In the genomic region with DNA sequence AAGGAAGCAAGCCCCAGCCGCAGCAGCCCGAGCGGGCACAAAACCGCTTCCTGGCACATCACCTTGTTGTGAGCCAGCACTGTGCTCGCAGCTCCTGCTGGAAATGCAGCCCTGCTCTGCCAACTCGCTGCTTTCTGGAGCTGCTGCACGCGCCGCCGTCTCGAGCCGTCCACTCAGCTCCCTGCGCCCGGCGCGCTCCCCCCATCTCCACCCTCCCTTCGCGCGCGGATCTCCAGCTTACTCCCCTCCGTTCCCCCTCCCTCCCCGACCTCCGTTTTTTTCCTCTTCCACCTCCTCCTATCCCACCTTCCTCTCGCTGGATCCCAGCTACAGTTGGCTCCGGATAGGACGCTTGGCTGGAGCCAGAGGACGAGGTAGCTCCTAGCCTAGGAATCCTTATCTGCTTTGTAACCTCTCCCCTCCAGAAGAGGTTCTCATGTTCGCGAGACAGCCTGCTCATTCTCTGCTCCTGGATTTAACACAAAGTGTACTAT, we compare ENCODE assay signal across 8 cellular contexts. TPM values are rescaled to one million over a fixed set of nuclear protein-coding genes. Genes with fewer than 3 reads are reported as not detected.
DNase-seq lines count a peak whose midpoint lies in the region; ATAC-seq and TF ChIP-seq lines count a peak whose summit lies in the region.

A gene (minus strand): TSS at position 107 of the 494 bp plus-strand sequence.

- H3K9me3 ChIP-seq in HUES64 (ENCODE audit: insufficient read depth, low read depth, low read length) (no peaks in the 10 kb centered on the region), neural progenitor cell (ENCODE audit: low read depth) (no peaks in the 10 kb centered on the region)

- CTCF ChIA-PET in WTC11 (lab: Charles Lee), result interaction anchor here (1.2 kb wide), 1 partner anchor 57 kb away, joined by 4 read pairs; no protein-coding TSS in a partner anchor

- no peaks in the 10 kb centered on the region for H4K20me1 ChIP-seq in neural progenitor cell (ENCODE audit: low read depth)

- H3K27me3 Mint-ChIP-seq in WTC11 (ENCODE audit: low read depth), result peaks cover 44% of the 10 kb centered on the region
- H3K27me3 Mint-ChIP-seq in glutamatergic neuron (ENCODE audit: unreplicated experiment), result peaks cover 6% of the 10 kb centered on the region
- peaks cover 18% of the 10 kb centered on the region for H3K27me3 Mint-ChIP-seq in neural progenitor cell (ENCODE audit: insufficient read depth, low read depth)

- peak; percentile 42 for DNase-seq in activated CD8-positive, alpha-beta memory T cell treated with anti-CD3 and anti-CD28 coated beads, Interleukin-2, amount 50 U/mL, for 48 hours
- no peak for DNase-seq in activated CD8-positive, alpha-beta memory T cell treated with anti-CD3 and anti-CD28 coated beads for 24 hours
- DNase-seq in WTC11 (ENCODE audit: low spot score), result peak; percentile 57
- peak; percentile 76 for DNase-seq in glutamatergic neuron
- peak; percentile 75 for DNase-seq in neural progenitor cell (ENCODE audit: low spot score)
- no peak for DNase-seq in NCI-H2171 treated with DMSO at 0.1 percent for 48 hours (lab: John Stamatoyannopoulos, UW)

- POLR2A ChIA-PET in WTC11 (lab: Charles Lee), result no interaction called here

- H3K9ac ChIP-seq in HUES64 (ENCODE audit: low read depth, low read length) (no peak within 1 kb of the TSS; the same call in 1 of the 2 replicates), neural progenitor cell (no peak within 1 kb of the TSS)

- no peak within 1 kb of the TSS for H3K27ac ChIP-seq in HUES64 (ENCODE audit: low read depth, low read length)
- no peak within 1 kb of the TSS for H3K27ac ChIP-seq in neural progenitor cell

- H3F3A ChIP-seq in neural progenitor cell (ENCODE audit: low read depth), result no peaks in the 10 kb centered on the region

- H3K79me2 ChIP-seq in neural progenitor cell (ENCODE audit: low read depth), result no peaks in the 10 kb centered on the region

- TF ChIP-seq CTCF in WTC11 (IDR thresholded peaks at IDR 0.05), result no peak
- TF ChIP-seq CTCF in glutamatergic neuron (IDR thresholded peaks at IDR 0.05; ENCODE audit: partially characterized antibody, unreplicated experiment), result no peak
- no peak for TF ChIP-seq CTCF in neural progenitor cell (IDR thresholded peaks at IDR 0.05)

- no peaks in the 10 kb centered on the region for H3K36me3 Mint-ChIP-seq in WTC11
- H3K36me3 Mint-ChIP-seq in glutamatergic neuron (ENCODE audit: unreplicated experiment), result no peaks in the 10 kb centered on the region
- H3K36me3 Mint-ChIP-seq in neural progenitor cell, result no peaks in the 10 kb centered on the region

- under 1% methylated on average over 29 of the region's 29 CpGs for WGBS in HUES64

- H3K27ac Mint-ChIP-seq in WTC11, result no peak within 1 kb of the TSS
- peak within 1 kb of the TSS; percentile 94 for H3K27ac Mint-ChIP-seq in glutamatergic neuron (ENCODE audit: unreplicated experiment)
- no peak within 1 kb of the TSS for H3K27ac Mint-ChIP-seq in neural progenitor cell

- H3K9me3 Mint-ChIP-seq in WTC11 (no peaks in the 10 kb centered on the region), glutamatergic neuron (ENCODE audit: unreplicated experiment) (peaks cover 10% of the 10 kb centered on the region), neural progenitor cell (no peaks in the 10 kb centered on the region)

- H3K4me2 ChIP-seq in neural progenitor cell, result peak within 1 kb of the TSS; percentile 87

- H2AFZ ChIP-seq in neural progenitor cell (replicated peaks), result peak within 1 kb of the TSS; percentile 91

- no peaks in the 10 kb centered on the region for H3K36me3 ChIP-seq in HUES64 (ENCODE audit: insufficient read depth, low read length)
- H3K36me3 ChIP-seq in neural progenitor cell, result no peaks in the 10 kb centered on the region

- H3K27me3 ChIP-seq in HUES64 (ENCODE audit: insufficient read depth, low read length) (peaks cover 57% of the 10 kb centered on the region), neural progenitor cell (peaks cover 66% of the 10 kb centered on the region)

- peak within 1 kb of the TSS; percentile 95 for H3K4me3 Mint-ChIP-seq in WTC11
- H3K4me3 Mint-ChIP-seq in glutamatergic neuron (ENCODE audit: unreplicated experiment), result peak within 1 kb of the TSS; percentile 98
- peak within 1 kb of the TSS; percentile 99 for H3K4me3 Mint-ChIP-seq in neural progenitor cell

- H3K4me3 ChIP-seq in HUES64 (ENCODE audit: low read length) (peak within 1 kb of the TSS; percentile 63), neural progenitor cell (peak within 1 kb of the TSS; percentile 69)

- H3K4me1 ChIP-seq in HUES64 (ENCODE audit: insufficient read depth, low read length) (peaks cover 9% of the 10 kb centered on the region), neural progenitor cell (no peaks in the 10 kb centered on the region)

- H3K4me1 Mint-ChIP-seq in WTC11 (peaks cover 12% of the 10 kb centered on the region; the same call in 1 of the 2 replicates), glutamatergic neuron (ENCODE audit: low read depth, unreplicated experiment) (peaks cover 1% of the 10 kb centered on the region), neural progenitor cell (peaks cover 16% of the 10 kb centered on the region)

- peak; percentile 84 for ATAC-seq in WTC11
- no peak for ATAC-seq in HG03571 (IDR thresholded peaks at IDR 0.05; ENCODE audit: unreplicated experiment)

TF ChIP-seq in WTC11, 78 proteins besides CTCF, POLR2A, EP300 and RAD21 (continues in another document):
- TF ChIP-seq FOXK1 (CRISPR knock-in tag; IDR thresholded peaks at IDR 0.05) (peak; percentile 37; the same call in 1 of the 2 replicates), FOXP1 (CRISPR knock-in tag; IDR thresholded peaks at IDR 0.05; ENCODE audit: borderline replicate concordance) (peak; percentile 7; the same call in 1 of the 2 replicates), ZBTB21 (CRISPR knock-in tag; IDR thresholded peaks at IDR 0.05; ENCODE audit: borderline replicate concordance) (no peak), IRF2 (CRISPR knock-in tag; IDR thresholded peaks at IDR 0.05; ENCODE audit: borderline replicate concordance, low read depth) (no peak), NFATC4 (CRISPR knock-in tag; IDR thresholded peaks at IDR 0.05) (no peak), ZNF671 (CRISPR knock-in tag; IDR thresholded peaks at IDR 0.05) (no peak)
- TF ChIP-seq, protein P1, sequence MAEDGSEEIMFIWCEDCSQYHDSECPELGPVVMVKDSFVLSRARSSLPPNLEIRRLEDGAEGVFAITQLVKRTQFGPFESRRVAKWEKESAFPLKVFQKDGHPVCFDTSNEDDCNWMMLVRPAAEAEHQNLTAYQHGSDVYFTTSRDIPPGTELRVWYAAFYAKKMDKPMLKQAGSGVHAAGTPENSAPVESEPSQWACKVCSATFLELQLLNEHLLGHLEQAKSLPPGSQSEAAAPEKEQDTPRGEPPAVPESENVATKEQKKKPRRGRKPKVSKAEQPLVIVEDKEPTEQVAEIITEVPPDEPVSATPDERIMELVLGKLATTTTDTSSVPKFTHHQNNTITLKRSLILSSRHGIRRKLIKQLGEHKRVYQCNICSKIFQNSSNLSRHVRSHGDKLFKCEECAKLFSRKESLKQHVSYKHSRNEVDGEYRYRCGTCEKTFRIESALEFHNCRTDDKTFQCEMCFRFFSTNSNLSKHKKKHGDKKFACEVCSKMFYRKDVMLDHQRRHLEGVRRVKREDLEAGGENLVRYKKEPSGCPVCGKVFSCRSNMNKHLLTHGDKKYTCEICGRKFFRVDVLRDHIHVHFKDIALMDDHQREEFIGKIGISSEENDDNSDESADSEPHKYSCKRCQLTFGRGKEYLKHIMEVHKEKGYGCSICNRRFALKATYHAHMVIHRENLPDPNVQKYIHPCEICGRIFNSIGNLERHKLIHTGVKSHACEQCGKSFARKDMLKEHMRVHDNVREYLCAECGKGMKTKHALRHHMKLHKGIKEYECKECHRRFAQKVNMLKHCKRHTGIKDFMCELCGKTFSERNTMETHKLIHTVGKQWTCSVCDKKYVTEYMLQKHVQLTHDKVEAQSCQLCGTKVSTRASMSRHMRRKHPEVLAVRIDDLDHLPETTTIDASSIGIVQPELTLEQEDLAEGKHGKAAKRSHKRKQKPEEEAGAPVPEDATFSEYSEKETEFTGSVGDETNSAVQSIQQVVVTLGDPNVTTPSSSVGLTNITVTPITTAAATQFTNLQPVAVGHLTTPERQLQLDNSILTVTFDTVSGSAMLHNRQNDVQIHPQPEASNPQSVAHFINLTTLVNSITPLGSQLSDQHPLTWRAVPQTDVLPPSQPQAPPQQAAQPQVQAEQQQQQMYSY (CRISPR knock-in tag; IDR thresholded peaks at IDR 0.05), result no peak
- TF ChIP-seq, protein P2, sequence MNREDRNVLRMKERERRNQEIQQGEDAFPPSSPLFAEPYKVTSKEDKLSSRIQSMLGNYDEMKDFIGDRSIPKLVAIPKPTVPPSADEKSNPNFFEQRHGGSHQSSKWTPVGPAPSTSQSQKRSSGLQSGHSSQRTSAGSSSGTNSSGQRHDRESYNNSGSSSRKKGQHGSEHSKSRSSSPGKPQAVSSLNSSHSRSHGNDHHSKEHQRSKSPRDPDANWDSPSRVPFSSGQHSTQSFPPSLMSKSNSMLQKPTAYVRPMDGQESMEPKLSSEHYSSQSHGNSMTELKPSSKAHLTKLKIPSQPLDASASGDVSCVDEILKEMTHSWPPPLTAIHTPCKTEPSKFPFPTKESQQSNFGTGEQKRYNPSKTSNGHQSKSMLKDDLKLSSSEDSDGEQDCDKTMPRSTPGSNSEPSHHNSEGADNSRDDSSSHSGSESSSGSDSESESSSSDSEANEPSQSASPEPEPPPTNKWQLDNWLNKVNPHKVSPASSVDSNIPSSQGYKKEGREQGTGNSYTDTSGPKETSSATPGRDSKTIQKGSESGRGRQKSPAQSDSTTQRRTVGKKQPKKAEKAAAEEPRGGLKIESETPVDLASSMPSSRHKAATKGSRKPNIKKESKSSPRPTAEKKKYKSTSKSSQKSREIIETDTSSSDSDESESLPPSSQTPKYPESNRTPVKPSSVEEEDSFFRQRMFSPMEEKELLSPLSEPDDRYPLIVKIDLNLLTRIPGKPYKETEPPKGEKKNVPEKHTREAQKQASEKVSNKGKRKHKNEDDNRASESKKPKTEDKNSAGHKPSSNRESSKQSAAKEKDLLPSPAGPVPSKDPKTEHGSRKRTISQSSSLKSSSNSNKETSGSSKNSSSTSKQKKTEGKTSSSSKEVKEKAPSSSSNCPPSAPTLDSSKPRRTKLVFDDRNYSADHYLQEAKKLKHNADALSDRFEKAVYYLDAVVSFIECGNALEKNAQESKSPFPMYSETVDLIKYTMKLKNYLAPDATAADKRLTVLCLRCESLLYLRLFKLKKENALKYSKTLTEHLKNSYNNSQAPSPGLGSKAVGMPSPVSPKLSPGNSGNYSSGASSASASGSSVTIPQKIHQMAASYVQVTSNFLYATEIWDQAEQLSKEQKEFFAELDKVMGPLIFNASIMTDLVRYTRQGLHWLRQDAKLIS (CRISPR knock-in tag; IDR thresholded peaks at IDR 0.05; ENCODE audit: borderline replicate concordance), result peak; percentile 64; the same call in 1 of the 2 replicates

RNA-seq across cellular contexts. Expression of the gene that starts here (rescaled TPM):
- polyA plus RNA-seq in HUES64 (2013, experiment 1 of 2), result 0.30 TPM
- 0.38 TPM for polyA plus RNA-seq in HUES64 (2013, experiment 2 of 2)
- total RNA-seq in WTC11 (2021), result 0.24 to 0.27 TPM (median 0.27 TPM) in 3 replicates
- 26.8 TPM for total RNA-seq in glutamatergic neuron (ENCODE audit: unreplicated experiment)
- 0.21 and 0.34 TPM in 2 replicates for total RNA-seq in neural progenitor cell (ENCODE audit: low replicate concordance)

Comparison
In these comparisons a context has a peak if more than half of its experiments do, and no peak if none do; other contexts are left out.
1. RNA of the gene that starts here (total RNA-seq): 26.8 TPM in glutamatergic neuron (single experiment); 0.24 to 0.27 TPM in WTC11 and 0.21 to 0.34 TPM in neural progenitor cell; every median in the first group is over 10 times any median in the second.
2. DNase-seq: peak in activated CD8-positive, alpha-beta memory T cell treated with anti-CD3 and anti-CD28 coated beads, Interleukin-2, amount 50 U/mL, for 48 hours (single experiment) and glutamatergic neuron (single experiment); none in activated CD8-positive, alpha-beta memory T cell treated with anti-CD3 and anti-CD28 coated beads for 24 hours (single experiment) and NCI-H2171 treated with DMSO at 0.1 percent for 48 hours (single experiment).
3. Peak in DNase-seq and ATAC-seq in WTC11; RNA of the gene not detected or under 1 TPM.
4. Peak in DNase-seq, H3K4me3 ChIP-seq and H3K4me2 ChIP-seq in neural progenitor cell; RNA of the gene not detected or under 1 TPM.
5. Peak in every context shown above with its lines, with median percentiles within 50 percentile points of each other: H3K4me3 Mint-ChIP-seq.